21 cellular contexts compared by ENCODE assay signal in genomic region chr2:168992026-168992425, GRCh38. TPM values are rescaled to one million over a fixed set of nuclear protein-coding genes. Genes with fewer than 3 reads are reported as not detected.
DNase-seq lines count a peak whose midpoint lies in the region; ATAC-seq and TF ChIP-seq lines count a peak whose summit lies in the region.
"Had no signal": no experiment of that assay in that cellular context is flagged by ENCODE, and none has a peak within 500 bp of the region (broad histone marks: within the 10 kb centered on the region; RNA-seq: fewer than 3 reads in every experiment).

No MANE protein-coding gene starts in this region.

- 0 out of 2 replicates have a peak overlapping the region, but pooled peaks have one; percentile 7 for H2AFZ ChIP-seq in GM23338

- H3K9me3 Mint-ChIP-seq in GM23338 = no peaks in the 10 kb centered on the region
- no peaks in the 10 kb centered on the region for H3K9me3 Mint-ChIP-seq in chondrocyte (ENCODE audit: low read depth)
- H3K9me3 Mint-ChIP-seq: stimulated activated effector memory CD8-positive, alpha-beta T cell treated with anti-CD3 and anti-CD28 coated beads, Interleukin-12 subunit alpha, Interleukin-12 subunit beta, amount 100 ng/mL, for 72 hours had no signal

- H3K4me3 ChIP-seq in GM23338 (no peak overlapping the region), fibroblast of pulmonary artery (replicated peaks; ENCODE audit: low read depth, low read length) (no peak overlapping the region), suprapubic skin (no peak overlapping the region)
- H3K4me3 ChIP-seq: body of pancreas, coronary artery, GM12878, heart left ventricle, psoas muscle, SK-N-MC, skin epidermis had no signal

- WGBS in suprapubic skin = 62% methylated on average over 3 of the region's 3 CpGs

- no peaks in the 10 kb centered on the region for H3K4me1 Mint-ChIP-seq in GM23338
- peaks cover 38% of the 10 kb centered on the region for H3K4me1 Mint-ChIP-seq in chondrocyte (ENCODE audit: low read depth)

- DNase-seq in GM23338 (ENCODE audit: low spot score) (no peak), amniotic epithelial cell (ENCODE audit: low read depth) (peak; percentile 68), fibroblast of pulmonary artery (ENCODE audit: low read depth) (peak; percentile 46), suprapubic skin (ENCODE audit: low spot score in 2 of 2) (no peak), chondrocyte (ENCODE audit: low spot score) (no peak)
- DNase-seq in activated effector memory CD4-positive, alpha-beta T cell treated with anti-CD3 and anti-CD28 coated beads, Interleukin-2, amount 50 U/mL, for 16 hours = no peak
- DNase-seq: activated CD4-positive, alpha-beta T cell treated with anti-CD3 and anti-CD28 coated beads, Interleukin-2, amount 50 U/mL, for 1 hour; activated effector memory CD4-positive, alpha-beta T cell treated with Interleukin-2 at 50 U/mL for 16 hours; body of pancreas; heart left ventricle; left ventricle myocardium superior; NCI-H524; psoas muscle; stimulated activated CD4-positive, alpha-beta T cell treated with anti-CD3 and anti-CD28 coated beads, Interleukin-2, amount 100 ng/mL, for 24 hours; T-helper 2 cell had no signal

- no peaks in the 10 kb centered on the region for H3K36me3 ChIP-seq in GM23338 (ENCODE audit: insufficient read depth)
- no peaks in the 10 kb centered on the region for H3K36me3 ChIP-seq in suprapubic skin
- H3K36me3 ChIP-seq: heart left ventricle had no signal

- H3K27me3 Mint-ChIP-seq in GM23338 (ENCODE audit: insufficient read depth, low read depth, poor library complexity) (no peaks in the 10 kb centered on the region), chondrocyte (ENCODE audit: low read depth) (no peaks in the 10 kb centered on the region)

- H3K4me3 Mint-ChIP-seq in GM23338 = no peak overlapping the region
- no peak overlapping the region for H3K4me3 Mint-ChIP-seq in chondrocyte (ENCODE audit: unreplicated experiment)
- H3K4me3 Mint-ChIP-seq: stimulated activated effector memory CD8-positive, alpha-beta T cell treated with anti-CD3 and anti-CD28 coated beads, Interleukin-12 subunit alpha, Interleukin-12 subunit beta, amount 100 ng/mL, for 72 hours had no signal

- H3K79me2 ChIP-seq in GM23338 (replicated peaks; ENCODE audit: insufficient read depth) = no peaks in the 10 kb centered on the region

- ATAC-seq in GM23338 (no peak), HG03432 (IDR thresholded peaks at IDR 0.05; ENCODE audit: unreplicated experiment) (no peak)
- ATAC-seq: GM12878; heart left ventricle; left ventricle myocardium superior; psoas muscle; stimulated activated effector memory CD8-positive, alpha-beta T cell treated with anti-CD3 and anti-CD28 coated beads, Interleukin-12 subunit alpha, Interleukin-12 subunit beta, amount 100 ng/mL, for 72 hours had no signal

- no peaks in the 10 kb centered on the region for H3K4me1 ChIP-seq in GM23338 (ENCODE audit: insufficient read depth)
- peaks cover 8% of the 10 kb centered on the region for H3K4me1 ChIP-seq in suprapubic skin
- H3K4me1 ChIP-seq: body of pancreas, psoas muscle had no signal

- no peak for TF ChIP-seq POLR2A in suprapubic skin (IDR thresholded peaks at IDR 0.05)

- H3K27ac ChIP-seq in GM23338 (ENCODE audit: low read depth) (no peak overlapping the region), suprapubic skin (peak overlapping the region; percentile 5)
- H3K27ac ChIP-seq: body of pancreas, coronary artery, heart left ventricle, psoas muscle, SK-N-MC had no signal

- H3K36me3 Mint-ChIP-seq in GM23338 (ENCODE audit: low read depth) (no peaks in the 10 kb centered on the region), chondrocyte (ENCODE audit: low read depth) (no peaks in the 10 kb centered on the region)
- H3K36me3 Mint-ChIP-seq: stimulated activated effector memory CD8-positive, alpha-beta T cell treated with anti-CD3 and anti-CD28 coated beads, Interleukin-12 subunit alpha, Interleukin-12 subunit beta, amount 100 ng/mL, for 72 hours had no signal

- TF ChIP-seq CTCF in GM23338 (conservative IDR thresholded peaks at IDR 0.05; ENCODE audit: low read depth in 2 of 2) (no peak), fibroblast of pulmonary artery (IDR thresholded peaks at IDR 0.05; ENCODE audit: low read length, missing control alignments) (no peak), suprapubic skin (IDR thresholded peaks at IDR 0.05) (no peak), chondrocyte (IDR thresholded peaks at IDR 0.05) (no peak)

- no peaks in the 10 kb centered on the region for H3K9me2 ChIP-seq in GM23338 (ENCODE audit: insufficient read depth)

- H4K20me1 ChIP-seq in GM23338 (replicated peaks; ENCODE audit: insufficient read depth) = no peaks in the 10 kb centered on the region

- H3F3A ChIP-seq in GM23338 (replicated peaks; ENCODE audit: low read depth) = no peaks in the 10 kb centered on the region

- no peak overlapping the region for H3K4me2 ChIP-seq in GM23338

- H3K27me3 ChIP-seq in GM23338 (ENCODE audit: insufficient read depth) (no peaks in the 10 kb centered on the region), suprapubic skin (no peaks in the 10 kb centered on the region)
- H3K27me3 ChIP-seq: body of pancreas, heart left ventricle had no signal

- H3K27ac Mint-ChIP-seq in GM23338 (no peak overlapping the region), chondrocyte (ENCODE audit: unreplicated experiment) (no peak overlapping the region)
- H3K27ac Mint-ChIP-seq: stimulated activated effector memory CD8-positive, alpha-beta T cell treated with anti-CD3 and anti-CD28 coated beads, Interleukin-12 subunit alpha, Interleukin-12 subunit beta, amount 100 ng/mL, for 72 hours had no signal

- no peaks in the 10 kb centered on the region for H3K9me3 ChIP-seq in suprapubic skin
- H3K9me3 ChIP-seq: body of pancreas, heart left ventricle, psoas muscle had no signal

- TF ChIP-seq EP300 in suprapubic skin (IDR thresholded peaks at IDR 0.05) = no peak

TF ChIP-seq in GM23338, 12 proteins besides CTCF, POLR2A, EP300 and RAD21:
- no peak for TF ChIP-seq CREB1 (CRISPR knock-in tag; IDR thresholded peaks at IDR 0.05; ENCODE audit: low read depth)
- no peak for TF ChIP-seq STAT1 (IDR thresholded peaks at IDR 0.05; ENCODE audit: unreplicated experiment)
- TF ChIP-seq ETS1 (IDR thresholded peaks at IDR 0.05) = no peak
- no peak for TF ChIP-seq REST (IDR thresholded peaks at IDR 0.05; ENCODE audit: unreplicated experiment)
- no peak for TF ChIP-seq POLR2AphosphoS5 (IDR thresholded peaks at IDR 0.05; ENCODE audit: low read depth)
- TF ChIP-seq NANOG (IDR thresholded peaks at IDR 0.05; ENCODE audit: borderline replicate concordance) = no peak
- TF ChIP-seq ZNF114 (CRISPR knock-in tag; IDR thresholded peaks at IDR 0.05) = no peak
- TF ChIP-seq EZH2 (IDR thresholded peaks at IDR 0.05; ENCODE audit: low read depth, unreplicated experiment) = no peak
- TF ChIP-seq EZH2phosphoT487 (IDR thresholded peaks at IDR 0.05; ENCODE audit: unreplicated experiment) = no peak

RNA-seq across cellular contexts. Expression of gene ABCB11, which starts 39.1 kb away (rescaled TPM):
- total RNA-seq in GM23338 (2014; rRNA removed; shearing (Covaris generic)) = not detected in 2 replicates
- polyA plus RNA-seq in GM23338 (2016; fragmentation: Nextera tagmentation; extraction: Ambion mirVana) = 0.03 TPM in 1 of 2 replicates, not detected in the other
- total RNA-seq in suprapubic skin (1 to 10 TPM in 1 of 4 donors, under 1 TPM in 3; 0.21 to 1.7 (median 0.28) TPM), chondrocyte (not detected in 3 replicates)
- total RNA-seq: GM12878 had no signal
- polyA plus RNA-seq: GM12878 had no signal

Comparison
In these comparisons a context has a peak if more than half of its experiments do, and no peak if none do; other contexts are left out.
1. DNase-seq: peak in amniotic epithelial cell (single experiment) and fibroblast of pulmonary artery (single experiment); none in GM23338 (single experiment), suprapubic skin (0 of 2), chondrocyte (single experiment) and activated effector memory CD4-positive, alpha-beta T cell treated with anti-CD3 and anti-CD28 coated beads, Interleukin-2, amount 50 U/mL, for 16 hours (single experiment).